18 cellular contexts compared by ENCODE assay signal in the genomic region with DNA sequence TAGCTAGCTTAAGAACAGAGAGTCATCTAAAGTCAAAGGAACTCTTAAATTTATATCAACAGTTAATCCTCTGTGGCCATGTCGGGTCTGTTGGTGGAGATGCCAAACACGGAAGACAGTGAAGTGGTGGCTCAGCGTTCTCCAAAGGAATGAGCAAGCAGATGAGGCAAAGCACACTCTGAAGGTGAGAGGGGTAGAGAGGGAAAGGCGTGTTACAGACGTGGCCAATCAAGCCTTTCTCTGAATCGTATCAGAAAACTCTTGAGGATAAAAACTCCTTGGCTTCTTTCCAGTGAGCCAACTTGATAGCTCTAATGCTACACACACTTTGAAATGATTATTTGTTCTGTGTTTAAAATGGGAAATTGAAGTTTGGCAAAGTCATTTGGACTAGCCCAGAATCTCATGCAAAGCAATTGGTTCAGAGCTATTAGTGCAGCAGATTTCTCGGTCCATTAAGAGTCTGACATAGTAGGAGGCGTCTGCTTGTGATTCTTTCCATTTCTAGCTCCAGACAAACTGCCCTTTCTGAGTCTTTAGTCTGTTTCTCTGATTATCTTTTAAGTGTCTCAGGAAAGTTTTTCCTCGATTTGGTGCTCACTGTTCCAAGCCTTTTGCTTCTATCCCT. TPM values are rescaled to one million over a fixed set of nuclear protein-coding genes. Genes with fewer than 3 reads are reported as not detected.
"Had no signal": no experiment of that assay in that cellular context is flagged by ENCODE, and none has a peak within 500 bp of the region (broad histone marks: within the 10 kb centered on the region; RNA-seq: fewer than 3 reads in every experiment).

No MANE protein-coding gene starts in this region.

- H3K9me3 ChIP-seq: gastroesophageal sphincter, psoas muscle, stomach, thoracic aorta had no signal

- H3K4me3 ChIP-seq: cardiac muscle cell, gastroesophageal sphincter, hepatocyte, psoas muscle, stomach, thoracic aorta had no signal

- H3K27ac ChIP-seq: cardiac muscle cell, dorsolateral prefrontal cortex, gastroesophageal sphincter, hepatocyte, psoas muscle, stomach, thoracic aorta had no signal

- H3K27me3 ChIP-seq: cardiac muscle cell, dorsolateral prefrontal cortex, gastroesophageal sphincter, hepatocyte, stomach had no signal

- ATAC-seq: gastroesophageal sphincter, psoas muscle, T-cell had no signal

- H3K36me3 ChIP-seq: cardiac muscle cell, gastroesophageal sphincter, stomach had no signal

- H3K4me1 ChIP-seq: gastroesophageal sphincter, psoas muscle, stomach had no signal

- DNase-seq: activated naive CD4-positive, alpha-beta T cell treated with anti-CD3 and anti-CD28 coated beads, Interleukin-2, amount 10 ng/mL, durations not matched to agents 7 days and 5 days; activated T-cell treated with anti-CD3 and anti-CD28 coated beads for 4 hours; dorsolateral prefrontal cortex; endodermal cell; kidney; nephron progenitor cell; occipital lobe; psoas muscle; stimulated activated CD4-positive, alpha-beta T cell treated with anti-CD3 and anti-CD28 coated beads, Interleukin-1b, Interleukin-23, amount 100 ng/mL, for 48 hours; stomach; T-cell; T-helper 9 cell had no signal

RNA-seq across cellular contexts. Expression of gene CPO, which starts 57.5 kb away (rescaled TPM):
- total RNA-seq: astrocyte, epithelial cell of proximal tubule, hepatocyte, occipital lobe had no signal
